In the genomic region with DNA sequence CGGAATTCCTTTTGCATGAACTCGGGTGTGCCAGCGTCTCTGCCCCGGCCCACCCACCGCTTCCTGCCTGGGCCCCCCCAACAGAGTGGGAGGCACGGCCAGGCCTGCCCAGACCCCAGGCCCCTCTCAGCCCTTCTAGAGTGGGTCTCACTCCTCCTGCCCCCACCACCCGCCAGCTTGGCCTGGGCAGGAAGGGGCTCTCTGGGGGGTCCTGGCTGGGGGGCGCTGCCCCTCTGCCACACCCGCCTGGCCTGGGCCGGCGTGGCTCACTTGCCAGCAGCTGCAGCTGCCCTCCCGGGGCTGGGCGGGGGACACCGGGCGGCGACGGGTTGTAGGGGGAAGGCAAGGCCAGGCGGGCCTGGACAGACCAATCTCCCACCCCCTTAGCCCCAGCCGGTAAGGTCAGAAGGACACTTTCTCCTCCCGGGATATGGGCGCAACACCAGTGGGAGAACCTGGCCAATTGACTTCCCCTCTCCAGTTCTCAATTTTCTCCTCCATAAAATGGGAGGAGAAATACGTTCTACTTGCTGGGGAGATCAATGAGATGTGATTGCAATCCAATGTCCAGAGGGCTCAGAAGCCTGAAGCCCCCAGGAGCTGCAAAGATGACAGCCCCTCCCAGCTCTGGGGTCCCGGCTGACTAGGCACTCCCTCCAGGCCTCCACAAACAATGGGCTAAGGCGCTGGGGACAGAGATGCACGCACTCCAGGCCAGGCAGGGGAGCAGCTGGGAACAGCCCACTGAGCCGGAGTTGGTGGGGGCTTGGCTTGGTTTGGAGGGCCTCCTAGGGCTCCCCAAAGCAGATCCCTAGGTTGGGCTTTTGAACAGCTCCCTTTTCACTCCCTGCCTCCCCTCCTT, we compare ENCODE assay signal across 23 cellular contexts. TPM values are rescaled to one million over a fixed set of nuclear protein-coding genes. Genes with fewer than 3 reads are reported as not detected.
A peak's percentile ranks its signal among the peaks of the same experiment; 100 is the strongest.
DNase-seq lines count a peak whose midpoint lies in the region; ATAC-seq and TF ChIP-seq lines count a peak whose summit lies in the region.
"Had no signal": no experiment of that assay in that cellular context is flagged by ENCODE, and none has a peak within 500 bp of the region (broad histone marks: within the 10 kb centered on the region; RNA-seq: fewer than 3 reads in every experiment).

No MANE protein-coding gene starts in this region.

- H3K27ac ChIP-seq in thyroid gland, result peak overlapping the region in 2 of 3 donors; percentile 8 to 10
- H3K27ac ChIP-seq: BLaER1 treated with 17β-estradiol and CSF1 and Interleukin-3, amounts not matched to agents 10 nM and 100 nM; brain microvascular endothelial cell; epithelial cell of prostate; spleen; VCaP had no signal

- H3K36me3 ChIP-seq in iPS-15b (ENCODE audit: control insufficient read depth, insufficient read depth, low read length), result no peaks in the 10 kb centered on the region
- no peaks in the 10 kb centered on the region for H3K36me3 ChIP-seq in thyroid gland
- H3K36me3 ChIP-seq: BLaER1 treated with 17β-estradiol and CSF1 and Interleukin-3, amounts not matched to agents 10 nM and 100 nM; brain microvascular endothelial cell; gastroesophageal sphincter; spleen had no signal

- no peak for TF ChIP-seq CTCF in thyroid gland (IDR thresholded peaks at IDR 0.05)

- H3K36me3 Mint-ChIP-seq in stimulated activated naive B cell treated with anti-CD40 and anti-IgM and Interleukin-4, amounts not matched to agents 10 μg/mL and 1 μg/mL and 100 μg/mL, for 72 hours, result no peaks in the 10 kb centered on the region
- H3K36me3 Mint-ChIP-seq in T-helper 2 cell treated with Interferon-gamma antibody and Interleukin-4, amounts not matched to agents 5 μg/mL and 100 μg/mL, for 36 hours (ENCODE audit: low read depth), result no peaks in the 10 kb centered on the region
- H3K36me3 Mint-ChIP-seq: activated naive CD4-positive, alpha-beta T cell treated with anti-CD3 and anti-CD28 coated beads, Interleukin-2, amount 50 U/mL, for 72 hours had no signal

- peaks cover 63 to 80% of the 10 kb centered on the region in 2 donors for H3K27me3 Mint-ChIP-seq in stimulated activated naive B cell treated with anti-CD40 and anti-IgM and Interleukin-4, amounts not matched to agents 10 μg/mL and 1 μg/mL and 100 μg/mL, for 72 hours
- H3K27me3 Mint-ChIP-seq in T-helper 2 cell treated with Interferon-gamma antibody and Interleukin-4, amounts not matched to agents 5 μg/mL and 100 μg/mL, for 36 hours (ENCODE audit: low read depth), result peaks cover 53% of the 10 kb centered on the region

- no peak for TF ChIP-seq POLR2A in thyroid gland (IDR thresholded peaks at IDR 0.05)

- intact Hi-C loops in Right ventricle myocardium inferior (cut with DNase I), result no loop called here
- intact Hi-C loops in cardiac septum (cut with DNase I), result no loop called here
- intact Hi-C loops in thyroid gland (cut with DNase I), result no loop called here

- H3K4me3 ChIP-seq in iPS-15b (ENCODE audit: low read depth, low read length) (peak overlapping the region; percentile 30), thyroid gland (replicated peaks in 1 of 3) (no peak overlapping the region)
- H3K4me3 ChIP-seq: BLaER1 treated with 17β-estradiol and CSF1 and Interleukin-3, amounts not matched to agents 10 nM and 100 nM; spleen had no signal

- POLR2A ChIA-PET in HEK293T (lab: Yijun Ruan, JAX), result no interaction called here

- H3K4me1 ChIP-seq in iPS-15b (ENCODE audit: control insufficient read depth, insufficient read depth, low read length) (peaks cover 17% of the 10 kb centered on the region), thyroid gland (peaks cover 7 to 24% of the 10 kb centered on the region in 2 donors)

- DNase-seq in Right ventricle myocardium inferior (ENCODE audit: missing footprints) (no peak), cardiac septum (ENCODE audit: low spot score) (no peak), ecto neural progenitor cell (ENCODE audit: low spot score) (peak; percentile 67), thyroid gland (no peak), HEK293T (ENCODE audit: extremely low spot score) (no peak)
- DNase-seq in stimulated activated naive B cell treated with anti-CD40 and anti-IgM and Interleukin-4, amounts not matched to agents 10 μg/mL and 1 μg/mL and 100 μg/mL, for 72 hours, result no peak
- no peak for DNase-seq in T-helper 2 cell treated with Interferon-gamma antibody and Interleukin-4, amounts not matched to agents 5 μg/mL and 100 μg/mL, for 36 hours (ENCODE audit: low spot score)
- DNase-seq: brain microvascular endothelial cell; GDM1; naive thymus-derived CD8-positive, alpha-beta T cell; NCI-H1930; NCI-H510A; spleen had no signal

- no peak overlapping the region for H3K9ac ChIP-seq in iPS-15b (ENCODE audit: low read depth, low read length)
- H3K9ac ChIP-seq: BLaER1 treated with 17β-estradiol and CSF1 and Interleukin-3, amounts not matched to agents 10 nM and 100 nM had no signal

- no peaks in the 10 kb centered on the region for H3K9me3 Mint-ChIP-seq in stimulated activated naive B cell treated with anti-CD40 and anti-IgM and Interleukin-4, amounts not matched to agents 10 μg/mL and 1 μg/mL and 100 μg/mL, for 72 hours
- H3K9me3 Mint-ChIP-seq in T-helper 2 cell treated with Interferon-gamma antibody and Interleukin-4, amounts not matched to agents 5 μg/mL and 100 μg/mL, for 36 hours, result no peaks in the 10 kb centered on the region
- H3K9me3 Mint-ChIP-seq: activated CD8-positive, alpha-beta T cell treated with anti-CD3 and anti-CD28 coated beads for 36 hours; activated naive CD4-positive, alpha-beta T cell treated with anti-CD3 and anti-CD28 coated beads, Interleukin-2, amount 50 U/mL, for 72 hours; dendritic cell treated with granulocyte-macrophage colony-stimulating factor and Interleukin-4, amounts not matched to agents 40 ng/mL and 50 ng/mL, for 4 days; naive thymus-derived CD8-positive, alpha-beta T cell had no signal

- H3K27me3 ChIP-seq in iPS-15b (ENCODE audit: control insufficient read depth, insufficient read depth, low read length), result peaks cover 66% of the 10 kb centered on the region
- H3K27me3 ChIP-seq in thyroid gland, result peaks cover 29% of the 10 kb centered on the region

- H3K4me3 Mint-ChIP-seq in stimulated activated naive B cell treated with anti-CD40 and anti-IgM and Interleukin-4, amounts not matched to agents 10 μg/mL and 1 μg/mL and 100 μg/mL, for 72 hours, result no peak overlapping the region
- no peak overlapping the region for H3K4me3 Mint-ChIP-seq in T-helper 2 cell treated with Interferon-gamma antibody and Interleukin-4, amounts not matched to agents 5 μg/mL and 100 μg/mL, for 36 hours
- H3K4me3 Mint-ChIP-seq: activated CD8-positive, alpha-beta T cell treated with anti-CD3 and anti-CD28 coated beads for 36 hours; dendritic cell treated with granulocyte-macrophage colony-stimulating factor and Interleukin-4, amounts not matched to agents 40 ng/mL and 50 ng/mL, for 4 days had no signal

- WGBS in thyroid gland, 2 donors, result 14% methylated on average over 6 to 8 of the region's 26 CpGs

- peaks cover 12 to 35% of the 10 kb centered on the region in 2 donors for H3K4me1 Mint-ChIP-seq in stimulated activated naive B cell treated with anti-CD40 and anti-IgM and Interleukin-4, amounts not matched to agents 10 μg/mL and 1 μg/mL and 100 μg/mL, for 72 hours
- no peaks in the 10 kb centered on the region for H3K4me1 Mint-ChIP-seq in T-helper 2 cell treated with Interferon-gamma antibody and Interleukin-4, amounts not matched to agents 5 μg/mL and 100 μg/mL, for 36 hours (ENCODE audit: low read depth)

- peak; percentile 11 for ATAC-seq in Right ventricle myocardium inferior
- no peak for ATAC-seq in stimulated activated naive B cell treated with anti-CD40 and anti-IgM and Interleukin-4, amounts not matched to agents 10 μg/mL and 1 μg/mL and 100 μg/mL, for 72 hours (replicated peaks)
- ATAC-seq: gastroesophageal sphincter had no signal

- H3K27ac Mint-ChIP-seq in stimulated activated naive B cell treated with anti-CD40 and anti-IgM and Interleukin-4, amounts not matched to agents 10 μg/mL and 1 μg/mL and 100 μg/mL, for 72 hours, result no peak overlapping the region
- no peak overlapping the region for H3K27ac Mint-ChIP-seq in T-helper 2 cell treated with Interferon-gamma antibody and Interleukin-4, amounts not matched to agents 5 μg/mL and 100 μg/mL, for 36 hours
- H3K27ac Mint-ChIP-seq: activated CD8-positive, alpha-beta T cell treated with anti-CD3 and anti-CD28 coated beads for 36 hours; activated naive CD4-positive, alpha-beta T cell treated with anti-CD3 and anti-CD28 coated beads, Interleukin-2, amount 50 U/mL, for 72 hours; dendritic cell treated with granulocyte-macrophage colony-stimulating factor and Interleukin-4, amounts not matched to agents 40 ng/mL and 50 ng/mL, for 4 days; naive thymus-derived CD8-positive, alpha-beta T cell had no signal

- H3K9me3 ChIP-seq in iPS-15b (ENCODE audit: control insufficient read depth, insufficient read depth, low read length) (no peaks in the 10 kb centered on the region), thyroid gland (no peaks in the 10 kb centered on the region)
- H3K9me3 ChIP-seq: BLaER1 treated with 17β-estradiol and CSF1 and Interleukin-3, amounts not matched to agents 10 nM and 100 nM; gastroesophageal sphincter; spleen had no signal

- CTCF ChIA-PET in HEK293T (lab: Yijun Ruan, JAX), result no interaction called here

TF ChIP-seq in HEK293T, 16 proteins besides CTCF, POLR2A, EP300 and RAD21:
- no peak for TF ChIP-seq BHLHE40 (IDR thresholded peaks at IDR 0.05; ENCODE audit: borderline replicate concordance)
- no peak for TF ChIP-seq FOXM1 (IDR thresholded peaks at IDR 0.05; ENCODE audit: borderline replicate concordance)
- no peak for TF ChIP-seq TARDBP (IDR thresholded peaks at IDR 0.05)

RNA-seq across cellular contexts. Expression of a gene that starts 2.4 kb away (rescaled TPM):
- 35.7 TPM for total RNA-seq in Right ventricle myocardium inferior
- 29.6 TPM for total RNA-seq in cardiac septum
- 100 to 1,000 TPM in 2 of 4 donors, 10 to 100 TPM in 2; 87.2 to 140 (median 101) TPM for total RNA-seq in thyroid gland
- total RNA-seq: activated CD8-positive, alpha-beta T cell treated with anti-CD3 and anti-CD28 coated beads for 36 hours; activated naive CD4-positive, alpha-beta T cell treated with anti-CD3 and anti-CD28 coated beads, Interleukin-2, amount 50 U/mL, for 72 hours; lung microvascular endothelial cell; naive thymus-derived CD8-positive, alpha-beta T cell; T-helper 1 cell treated with Interleukin-12 subunit alpha and Interleukin-12 subunit beta and Interleukin-4 antibody, amounts not matched to agents 30 ng/mL and 1 ng/mL, for 36 hours had no signal

RNA-seq across cellular contexts. Expression of a gene that starts 8.5 kb away (rescaled TPM):
- total RNA-seq in Right ventricle myocardium inferior (2.8 TPM), cardiac septum (3.0 TPM), thyroid gland (1 to 10 TPM; 1.3 to 3.1 (median 2.3) TPM)
- total RNA-seq: activated CD8-positive, alpha-beta T cell treated with anti-CD3 and anti-CD28 coated beads for 36 hours; lung microvascular endothelial cell; naive thymus-derived CD8-positive, alpha-beta T cell had no signal

RNA-seq across cellular contexts. Expression of a gene that starts 15.6 kb away (rescaled TPM):
- 79.3 TPM for total RNA-seq in Right ventricle myocardium inferior
- 58.9 TPM for total RNA-seq in cardiac septum
- 100 to 1,000 TPM in 2 of 4 donors, 10 to 100 TPM in 2; 57.4 to 137 (median 101) TPM for total RNA-seq in thyroid gland

RNA-seq across cellular contexts. Expression of a gene that starts 32.5 kb away (rescaled TPM):
- total RNA-seq in Right ventricle myocardium inferior (737 TPM), cardiac septum (573 TPM), thyroid gland (100 to 1,000 TPM; 395 to 726 (median 521) TPM)

RNA-seq across cellular contexts. Expression of a gene that starts 32.6 kb away (rescaled TPM):
- total RNA-seq in Right ventricle myocardium inferior (6.6 TPM), cardiac septum (5.4 TPM), thyroid gland (10 to 100 TPM; 13.4 to 20.2 (median 15.9) TPM)
